Comparison of ENCODE assay signal across 9 cellular contexts in the genomic region with DNA sequence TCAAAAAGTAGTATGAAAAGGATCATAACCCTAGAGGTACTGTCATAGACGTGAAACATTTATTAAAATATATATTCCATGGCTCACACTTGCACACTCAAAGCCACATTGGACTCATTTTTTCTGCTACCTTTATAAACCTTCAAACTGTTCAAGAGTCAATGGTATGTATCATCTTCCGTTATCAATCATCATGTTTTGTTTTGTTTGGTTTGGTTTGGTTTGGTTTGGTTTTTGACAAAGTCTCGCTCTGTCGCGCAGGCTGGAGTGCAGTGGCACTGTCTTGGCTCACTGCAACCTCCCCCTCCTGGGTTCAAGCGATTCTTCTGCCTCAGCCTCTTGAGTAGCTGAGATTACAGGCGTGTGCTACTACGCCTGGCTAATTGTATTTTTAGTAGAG. TPM values are rescaled to one million over a fixed set of nuclear protein-coding genes. Genes with fewer than 3 reads are reported as not detected.
DNase-seq lines count a peak whose midpoint lies in the region; ATAC-seq and TF ChIP-seq lines count a peak whose summit lies in the region.
"Had no signal": no experiment of that assay in that cellular context is flagged by ENCODE, and none has a peak within 500 bp of the region (broad histone marks: within the 10 kb centered on the region; RNA-seq: fewer than 3 reads in every experiment).

No MANE protein-coding gene starts in this region.

- no peaks in the 10 kb centered on the region for H3K27me3 ChIP-seq in HAP-1 (ENCODE audit: low read depth)
- peaks cover 9% of the 10 kb centered on the region for H3K27me3 ChIP-seq in iPS-18a (ENCODE audit: control insufficient read depth, insufficient read depth, low read length)
- no peaks in the 10 kb centered on the region for H3K27me3 ChIP-seq in Peyer's patch

- no peaks in the 10 kb centered on the region for H3K9me3 Mint-ChIP-seq in activated CD8-positive, alpha-beta memory T cell treated with anti-CD3 and anti-CD28 coated beads, Interleukin-2, amount 10 ng/mL, durations not matched to agents 7 days and 5 days (ENCODE audit: low read depth)

- H3K4me3 Mint-ChIP-seq in activated CD8-positive, alpha-beta memory T cell treated with anti-CD3 and anti-CD28 coated beads, Interleukin-2, amount 10 ng/mL, durations not matched to agents 7 days and 5 days, result peak overlapping the region; percentile 93

- H3K27me3 Mint-ChIP-seq in activated CD8-positive, alpha-beta memory T cell treated with anti-CD3 and anti-CD28 coated beads, Interleukin-2, amount 10 ng/mL, durations not matched to agents 7 days and 5 days, result peaks cover 3% of the 10 kb centered on the region

- H3K4me1 ChIP-seq in HAP-1, result peaks cover 25% of the 10 kb centered on the region
- H3K4me1 ChIP-seq in iPS-18a (ENCODE audit: control insufficient read depth, low read depth, low read length), result peaks cover 31% of the 10 kb centered on the region
- H3K4me1 ChIP-seq in Peyer's patch, result peaks cover 0 to 19% (median 9%) of the 10 kb centered on the region in 4 donors

- TF ChIP-seq POLR2A in Peyer's patch (IDR thresholded peaks at IDR 0.05) (no peak), lower leg skin (IDR thresholded peaks at IDR 0.05) (no peak)

- H3K9me3 ChIP-seq in HAP-1 (no peaks in the 10 kb centered on the region), iPS-18a (ENCODE audit: control insufficient read depth, low read depth, low read length) (no peaks in the 10 kb centered on the region), Peyer's patch (no peaks in the 10 kb centered on the region)

- in situ Hi-C loops in HAP-1 (cut with MboI; ENCODE audit: low sequenced_read_pairs), result no loop called here

- intact Hi-C loops in lower leg skin (cut with DNase I; ENCODE audit: low total_unique reads) (no loop called here), cardiac septum (cut with DNase I) (no loop called here)

- 83 to 86% methylated on average over 8 of the region's 8 CpGs for WGBS in lower leg skin, 2 donors

- peaks cover 51% of the 10 kb centered on the region for H3K4me1 Mint-ChIP-seq in activated CD8-positive, alpha-beta memory T cell treated with anti-CD3 and anti-CD28 coated beads, Interleukin-2, amount 10 ng/mL, durations not matched to agents 7 days and 5 days

- CTCF ChIA-PET in activated CD8-positive, alpha-beta memory T cell treated with anti-CD3 and anti-CD28 coated beads, Interleukin-2, amount 10 ng/mL, durations not matched to agents 7 days and 5 days (lab: Charles Lee), result interaction anchor here (0.7 to 2.5 kb wide), 4 partner anchors 9 to 130 kb away, joined by 3 to 11 read pairs (median 4); no protein-coding TSS in a partner anchor

- H3K36me3 Mint-ChIP-seq in activated CD8-positive, alpha-beta memory T cell treated with anti-CD3 and anti-CD28 coated beads, Interleukin-2, amount 10 ng/mL, durations not matched to agents 7 days and 5 days, result peaks cover 22% of the 10 kb centered on the region

- DNase-seq in HAP-1 (ENCODE audit: low spot score in 2 of 2) (no peak), Peyer's patch (no peak), HuH-7 (ENCODE audit: low spot score) (no peak), lower leg skin (ENCODE audit: low spot score in 2 of 2) (no peak), cardiac septum (ENCODE audit: low spot score) (no peak)
- peak; percentile 72 for DNase-seq in activated CD8-positive, alpha-beta memory T cell treated with anti-CD3 and anti-CD28 coated beads, Interleukin-2, amount 10 ng/mL, durations not matched to agents 7 days and 5 days
- peak; percentile 37 to 48 for DNase-seq in stimulated activated CD8-positive, alpha-beta memory T cell treated with anti-CD3 and anti-CD28 coated beads, Interleukin-15, amount 100 ng/mL, for 48 hours (ENCODE audit: low read depth in 2 of 2)
- DNase-seq: cortex of kidney had no signal

- H3K4me3 ChIP-seq in HAP-1, result peak overlapping the region; percentile 72; the same call in 1 of the 2 replicates
- H3K4me3 ChIP-seq in iPS-18a (ENCODE audit: low read length), result peak overlapping the region; percentile 86
- peak overlapping the region in 2 of 4 donors; percentile 99 for H3K4me3 ChIP-seq in Peyer's patch
- no peak overlapping the region for H3K4me3 ChIP-seq in lower leg skin (ENCODE audit: low read depth, poor library complexity, severe bottlenecking)

- no peak overlapping the region for H3K27ac ChIP-seq in iPS-18a (ENCODE audit: low read length)
- H3K27ac ChIP-seq in Peyer's patch, result peak overlapping the region in 2 of 4 donors; percentile 32 to 100

- peak overlapping the region; percentile 84 for H3K27ac Mint-ChIP-seq in activated CD8-positive, alpha-beta memory T cell treated with anti-CD3 and anti-CD28 coated beads, Interleukin-2, amount 10 ng/mL, durations not matched to agents 7 days and 5 days

- no peak for TF ChIP-seq CTCF in Peyer's patch (IDR thresholded peaks at IDR 0.05)
- TF ChIP-seq CTCF in lower leg skin (IDR thresholded peaks at IDR 0.05), result no peak

- H3K36me3 ChIP-seq in HAP-1 (replicated peaks), result no peaks in the 10 kb centered on the region
- no peaks in the 10 kb centered on the region for H3K36me3 ChIP-seq in iPS-18a (ENCODE audit: control insufficient read depth, low read depth, low read length)
- H3K36me3 ChIP-seq in Peyer's patch, result no peaks in the 10 kb centered on the region

- peak overlapping the region; percentile 70 for H3K9ac ChIP-seq in iPS-18a (ENCODE audit: low read length)

- peak; percentile 47 for ATAC-seq in activated CD8-positive, alpha-beta memory T cell treated with anti-CD3 and anti-CD28 coated beads, Interleukin-2, amount 10 ng/mL, durations not matched to agents 7 days and 5 days

RNA-seq across cellular contexts. Expression of gene IFNAR2, which starts 1.8 kb away (rescaled TPM):
- total RNA-seq in activated CD8-positive, alpha-beta memory T cell treated with anti-CD3 and anti-CD28 coated beads, Interleukin-2, amount 10 ng/mL, durations not matched to agents 7 days and 5 days, result 10 to 100 TPM; 45.8 to 54.9 TPM
- total RNA-seq in Peyer's patch (10 to 100 TPM in 2 of 4 donors, 1 to 10 TPM in 2; 6.6 to 13.2 (median 9.7) TPM), lower leg skin (10 to 100 TPM in 1 of 4 donors, 1 to 10 TPM in 3; 2.7 to 14.2 (median 2.9) TPM), cardiac septum (14.4 TPM)

RNA-seq across cellular contexts. Expression of gene IL10RB, which starts 34.6 kb away (rescaled TPM):
- total RNA-seq in activated CD8-positive, alpha-beta memory T cell treated with anti-CD3 and anti-CD28 coated beads, Interleukin-2, amount 10 ng/mL, durations not matched to agents 7 days and 5 days, result 10 to 100 TPM; 30.9 to 34.9 TPM
- 10 to 100 TPM in 3 of 4 donors, 1 to 10 TPM in 1; 6.6 to 95.6 (median 74.0) TPM for total RNA-seq in Peyer's patch
- total RNA-seq in lower leg skin, result 10 to 100 TPM; 27.6 to 33.3 (median 30.2) TPM
- total RNA-seq in cardiac septum, result 7.2 TPM

Comparison
In these comparisons a context has a peak if more than half of its experiments do, and no peak if none do; other contexts are left out.
1. DNase-seq: peak in activated CD8-positive, alpha-beta memory T cell treated with anti-CD3 and anti-CD28 coated beads, Interleukin-2, amount 10 ng/mL, durations not matched to agents 7 days and 5 days (single experiment) and stimulated activated CD8-positive, alpha-beta memory T cell treated with anti-CD3 and anti-CD28 coated beads, Interleukin-15, amount 100 ng/mL, for 48 hours (2 of 2); none in HAP-1 (0 of 2), Peyer's patch (0 of 3), HuH-7 (single experiment), lower leg skin (0 of 2) and cardiac septum (single experiment).